ENCODE assay signal across 31 cellular contexts in the genomic region with DNA sequence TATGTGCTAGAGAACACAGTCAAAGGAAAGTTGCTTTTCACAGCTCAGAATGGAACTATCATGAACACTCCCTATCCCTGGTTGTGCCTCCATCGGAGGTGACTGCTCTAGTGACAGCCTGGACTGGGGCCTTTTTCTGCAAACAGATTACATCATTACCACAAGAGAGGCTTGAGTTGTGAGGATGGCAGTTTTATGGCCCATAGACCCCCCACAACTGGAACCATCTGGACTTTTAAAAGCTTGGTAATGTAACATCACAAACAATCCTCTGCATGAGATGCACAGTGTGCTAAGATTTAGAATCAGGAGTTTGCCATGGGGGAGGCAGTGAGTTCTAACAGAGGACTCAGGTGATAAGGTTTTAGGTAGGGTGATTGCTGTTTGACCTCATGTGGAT. TPM values are rescaled to one million over a fixed set of nuclear protein-coding genes. Genes with fewer than 3 reads are reported as not detected.
"Had no signal": no experiment of that assay in that cellular context is flagged by ENCODE, and none has a peak within 500 bp of the region (broad histone marks: within the 10 kb centered on the region; RNA-seq: fewer than 3 reads in every experiment).

No MANE protein-coding gene starts in this region.

- H3K4me1 Mint-ChIP-seq: naive thymus-derived CD4-positive, alpha-beta T cell; natural killer cell; nephron; stimulated activated memory B cell treated with anti-CD40 and anti-IgM and Interleukin-4, amounts not matched to agents 10 μg/mL and 1 μg/mL and 100 μg/mL, for 72 hours; stimulated activated naive CD8-positive, alpha-beta T cell treated with anti-CD3 and anti-CD28 coated beads, Interleukin-15, amount 100 ng/mL, for 72 hours had no signal

- H3K4me3 Mint-ChIP-seq: naive thymus-derived CD4-positive, alpha-beta T cell; natural killer cell; nephron; stimulated activated memory B cell treated with anti-CD40 and anti-IgM and Interleukin-4, amounts not matched to agents 10 μg/mL and 1 μg/mL and 100 μg/mL, for 72 hours; stimulated activated naive CD8-positive, alpha-beta T cell treated with anti-CD3 and anti-CD28 coated beads, Interleukin-15, amount 100 ng/mL, for 72 hours; type B pancreatic cell had no signal

- H3K79me2 ChIP-seq: parathyroid adenoma had no signal

- H3K27ac ChIP-seq: neutrophil, parathyroid adenoma, psoas muscle, skin epidermis, spleen, suprapubic skin, testis, tibial artery, transverse colon, upper lobe of right lung, uterus had no signal

- H3K4me1 ChIP-seq: parathyroid adenoma, psoas muscle, spleen, suprapubic skin, testis, tibial artery, transverse colon, upper lobe of right lung, uterus had no signal

- H3K4me3 ChIP-seq: psoas muscle, skin epidermis, smooth muscle cell, spleen, suprapubic skin, testis, tibial artery, transverse colon, upper lobe of right lung, uterus had no signal

- H3K36me3 Mint-ChIP-seq: stimulated activated memory B cell treated with anti-CD40 and anti-IgM and Interleukin-4, amounts not matched to agents 10 μg/mL and 1 μg/mL and 100 μg/mL, for 72 hours; type B pancreatic cell had no signal

- H3K9ac ChIP-seq: parathyroid adenoma had no signal

- H2AFZ ChIP-seq: parathyroid adenoma had no signal

- H3K4me2 ChIP-seq: smooth muscle cell had no signal

- H3K36me3 ChIP-seq: neutrophil, spleen, suprapubic skin, tibial artery, transverse colon, upper lobe of right lung, uterus had no signal

- H3K9me3 ChIP-seq: neutrophil, suprapubic skin, testis, transverse colon, upper lobe of right lung had no signal

- H3K27me3 ChIP-seq: neutrophil, testis, transverse colon, uterus had no signal

- H3K27ac Mint-ChIP-seq: naive thymus-derived CD4-positive, alpha-beta T cell; natural killer cell; nephron; progenitor cell of endocrine pancreas; stimulated activated memory B cell treated with anti-CD40 and anti-IgM and Interleukin-4, amounts not matched to agents 10 μg/mL and 1 μg/mL and 100 μg/mL, for 72 hours; stimulated activated naive CD8-positive, alpha-beta T cell treated with anti-CD3 and anti-CD28 coated beads, Interleukin-15, amount 100 ng/mL, for 72 hours; type B pancreatic cell had no signal

- DNase-seq: naive thymus-derived CD4-positive, alpha-beta T cell; natural killer cell; nucleus accumbens; posterior cingulate gyrus; psoas muscle; right cardiac atrium; spleen; stimulated activated CD4-positive, alpha-beta T cell treated with anti-CD3 and anti-CD28 coated beads, Interleukin-12 subunit alpha, Interleukin-12 subunit beta, amount 100 ng/mL, for 4 hours; stimulated activated CD4-positive, alpha-beta T cell treated with anti-CD3 and anti-CD28 coated beads, Interleukin-1b, Interleukin-23, amount 100 ng/mL, for 48 hours; stimulated activated CD4-positive, alpha-beta T cell treated with anti-CD3 and anti-CD28 coated beads, Interleukin-4, amount 100 ng/mL, for 1 hour; stimulated activated CD4-positive, alpha-beta T cell treated with anti-CD3 and anti-CD28 coated beads, Interleukin-4, amount 100 ng/mL, for 4 hours; stimulated activated CD8-positive, alpha-beta memory T cell treated with anti-CD3 and anti-CD28 coated beads, Interleukin-4, amount 100 ng/mL, for 48 hours; stimulated activated naive CD4-positive, alpha-beta T cell; stimulated activated naive CD8-positive, alpha-beta T cell treated with anti-CD3 and anti-CD28 coated beads, Interleukin-15, amount 100 ng/mL, for 72 hours; stimulated activated naive CD8-positive, alpha-beta T cell treated with anti-CD3 and anti-CD28 coated beads, Interleukin-15, Interleukin-2, amounts not matched to agents 100 U/mL and 50 U/mL, for 24 hours; substantia nigra; testis; tibial artery; transverse colon; upper lobe of right lung; uterus had no signal

RNA-seq across cellular contexts. Expression of gene WSCD2, which starts 46.6 kb away (rescaled TPM):
- total RNA-seq: naive thymus-derived CD4-positive, alpha-beta T cell; progenitor cell of endocrine pancreas; renal cortical epithelial cell had no signal
- polyA plus RNA-seq: naive thymus-derived CD4-positive, alpha-beta T cell had no signal
